In genomic region chr2:12437144-12437543, GRCh38 we compare ENCODE assay signal across 24 cellular contexts.
"Had no signal": no experiment of that assay in that cellular context is flagged by ENCODE, and none has a peak within 500 bp of the region (broad histone marks: within the 10 kb centered on the region; RNA-seq: fewer than 3 reads in every experiment).

No MANE protein-coding gene starts in this region.

- H3K4me3 Mint-ChIP-seq: activated CD4-positive, alpha-beta memory T cell treated with anti-CD3 and anti-CD28 coated beads, Interleukin-2, amount 10 ng/mL, durations not matched to agents 7 days and 5 days; activated CD4-positive, alpha-beta T cell treated with anti-CD3 and anti-CD28 coated beads, Interleukin-2, amount 10 ng/mL, durations not matched to agents 7 days and 5 days; activated naive CD4-positive, alpha-beta T cell treated with anti-CD3 and anti-CD28 coated beads, Interleukin-2, amount 10 ng/mL, durations not matched to agents 7 days and 5 days; activated naive CD8-positive, alpha-beta T cell treated with anti-CD3 and anti-CD28 coated beads, Interleukin-2, amount 50 U/mL, for 24 hours; activated T-cell treated with anti-CD3 and anti-CD28 coated beads, Interleukin-2, amount 50 U/mL, for 24 hours; central memory CD8-positive, alpha-beta T cell; dendritic cell treated with granulocyte-macrophage colony-stimulating factor and Interleukin-4, amounts not matched to agents 40 ng/mL and 50 ng/mL, for 4 days; nephron; WTC11 had no signal

- H3K9me3 Mint-ChIP-seq: activated CD4-positive, alpha-beta T cell treated with anti-CD3 and anti-CD28 coated beads, Interleukin-2, amount 10 ng/mL, durations not matched to agents 7 days and 5 days; activated naive CD8-positive, alpha-beta T cell treated with anti-CD3 and anti-CD28 coated beads, Interleukin-2, amount 50 U/mL, for 24 hours; activated T-cell treated with anti-CD3 and anti-CD28 coated beads, Interleukin-2, amount 50 U/mL, for 24 hours; central memory CD8-positive, alpha-beta T cell; dendritic cell treated with granulocyte-macrophage colony-stimulating factor and Interleukin-4, amounts not matched to agents 40 ng/mL and 50 ng/mL, for 4 days; nephron had no signal

- DNase-seq: activated CD4-positive, alpha-beta memory T cell treated with anti-CD3 and anti-CD28 coated beads, Interleukin-2, amount 10 ng/mL, durations not matched to agents 7 days and 5 days; activated CD4-positive, alpha-beta T cell treated with anti-CD3 and anti-CD28 coated beads for 1 hour; activated CD4-positive, alpha-beta T cell treated with anti-CD3 and anti-CD28 coated beads, Interleukin-2, amount 10 ng/mL, durations not matched to agents 7 days and 5 days; activated CD8-positive, alpha-beta memory T cell treated with anti-CD3 and anti-CD28 coated beads, Interleukin-2, amount 50 U/mL, for 48 hours; activated gamma-delta T cell; activated naive CD4-positive, alpha-beta T cell treated with anti-CD3 and anti-CD28 coated beads, Interleukin-2, amount 10 ng/mL, durations not matched to agents 7 days and 5 days; activated naive CD8-positive, alpha-beta T cell treated with anti-CD3 and anti-CD28 coated beads, Interleukin-2, amount 50 U/mL, for 24 hours; activated T-cell treated with anti-CD3 and anti-CD28 coated beads, Interleukin-2, amount 50 U/mL, for 24 hours; islet precursor cell; left ventricle myocardium inferior; posterior cingulate gyrus; right cardiac atrium; spleen; stimulated activated naive CD4-positive, alpha-beta T cell; T1000 had no signal

- H3K36me3 ChIP-seq: breast epithelium, gastroesophageal sphincter, left ventricle myocardium inferior, spleen, tibial nerve had no signal

- H3K4me1 ChIP-seq: breast epithelium, gastroesophageal sphincter, tibial nerve had no signal

- H3K4me1 Mint-ChIP-seq: central memory CD8-positive, alpha-beta T cell; nephron had no signal

- H3K4me3 ChIP-seq: breast epithelium, gastroesophageal sphincter, hepatocyte, left ventricle myocardium inferior, lung, spleen, tibial nerve had no signal

- ATAC-seq: activated naive CD8-positive, alpha-beta T cell treated with anti-CD3 and anti-CD28 coated beads, Interleukin-2, amount 50 U/mL, for 24 hours; gastroesophageal sphincter; right cardiac atrium; WTC11 had no signal

- H3K79me2 ChIP-seq: hepatocyte had no signal

- H3K27me3 ChIP-seq: breast epithelium, gastroesophageal sphincter, hepatocyte, spleen, tibial nerve had no signal

- H3K27ac Mint-ChIP-seq: activated CD4-positive, alpha-beta memory T cell treated with anti-CD3 and anti-CD28 coated beads, Interleukin-2, amount 10 ng/mL, durations not matched to agents 7 days and 5 days; activated CD4-positive, alpha-beta T cell treated with anti-CD3 and anti-CD28 coated beads, Interleukin-2, amount 10 ng/mL, durations not matched to agents 7 days and 5 days; activated naive CD4-positive, alpha-beta T cell treated with anti-CD3 and anti-CD28 coated beads, Interleukin-2, amount 10 ng/mL, durations not matched to agents 7 days and 5 days; activated naive CD8-positive, alpha-beta T cell treated with anti-CD3 and anti-CD28 coated beads, Interleukin-2, amount 50 U/mL, for 24 hours; activated T-cell treated with anti-CD3 and anti-CD28 coated beads, Interleukin-2, amount 50 U/mL, for 24 hours; dendritic cell treated with granulocyte-macrophage colony-stimulating factor and Interleukin-4, amounts not matched to agents 40 ng/mL and 50 ng/mL, for 4 days; nephron; WTC11 had no signal

- H3K4me2 ChIP-seq: hepatocyte had no signal

- H3K27me3 Mint-ChIP-seq: activated CD4-positive, alpha-beta memory T cell treated with anti-CD3 and anti-CD28 coated beads, Interleukin-2, amount 10 ng/mL, durations not matched to agents 7 days and 5 days; activated CD4-positive, alpha-beta T cell treated with anti-CD3 and anti-CD28 coated beads, Interleukin-2, amount 10 ng/mL, durations not matched to agents 7 days and 5 days; activated naive CD4-positive, alpha-beta T cell treated with anti-CD3 and anti-CD28 coated beads, Interleukin-2, amount 10 ng/mL, durations not matched to agents 7 days and 5 days; activated naive CD8-positive, alpha-beta T cell treated with anti-CD3 and anti-CD28 coated beads, Interleukin-2, amount 50 U/mL, for 24 hours; activated T-cell treated with anti-CD3 and anti-CD28 coated beads, Interleukin-2, amount 50 U/mL, for 24 hours; central memory CD8-positive, alpha-beta T cell; dendritic cell treated with granulocyte-macrophage colony-stimulating factor and Interleukin-4, amounts not matched to agents 40 ng/mL and 50 ng/mL, for 4 days had no signal

- H3K27ac ChIP-seq: breast epithelium, gastroesophageal sphincter, hepatocyte, left ventricle myocardium inferior, spleen, tibial nerve had no signal

- H3K9me3 ChIP-seq: breast epithelium, gastroesophageal sphincter, left ventricle myocardium inferior, spleen, tibial nerve had no signal

- H2AFZ ChIP-seq: hepatocyte had no signal
